Comparison of ENCODE assay signal across 14 cellular contexts in the genomic region with DNA sequence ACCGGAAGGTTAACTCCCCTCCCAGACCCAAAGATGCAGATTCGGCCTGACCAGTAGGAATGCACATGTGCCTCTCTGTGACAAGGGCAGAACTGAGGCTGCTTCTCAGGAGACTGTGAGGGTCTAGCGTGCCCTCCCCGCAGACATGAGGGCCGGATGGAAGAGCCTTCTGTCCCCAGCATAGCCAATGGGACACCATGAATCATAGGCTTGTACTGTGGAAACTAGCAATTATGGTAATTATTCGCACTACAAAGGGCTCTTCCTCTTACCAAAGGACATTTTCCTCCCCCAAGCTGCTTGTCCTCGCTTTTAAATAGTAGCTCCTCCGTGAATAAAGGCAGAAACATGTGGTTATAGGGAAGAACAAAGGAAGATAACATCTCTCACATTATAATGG. TPM values are rescaled to one million over a fixed set of nuclear protein-coding genes. Genes with fewer than 3 reads are reported as not detected.
DNase-seq lines count a peak whose midpoint lies in the region; ATAC-seq lines count a peak whose summit lies in the region.
"Had no signal": no experiment of that assay in that cellular context is flagged by ENCODE, and none has a peak within 500 bp of the region (broad histone marks: within the 10 kb centered on the region; RNA-seq: fewer than 3 reads in every experiment).

No MANE protein-coding gene starts in this region.

- DNase-seq in NCI-H1417 treated with DMSO at 0.1 percent for 48 hours (lab: John Stamatoyannopoulos, UW) (peak; percentile 92), NCI-H748 treated with DMSO at 0.1 percent for 48 hours (lab: John Stamatoyannopoulos, UW) (peak; percentile 56), islet precursor cell (peak; percentile 92), renal cortical epithelial cell (ENCODE audit: low read depth) (peak; percentile 15), epidermal melanocyte (ENCODE audit: insufficient read length, low spot score) (no peak)
- DNase-seq: activated CD4-positive, CD25-positive, alpha-beta regulatory T cell treated with anti-CD3 and anti-CD28 coated beads, Interleukin-2, amount 50 U/mL, for 72 hours; activated effector memory CD4-positive, alpha-beta T cell treated with Interleukin-2 at 50 U/mL for 16 hours; naive thymus-derived CD8-positive, alpha-beta T cell; NCI-H1694 treated with DMSO at 0.1 percent for 48 hours; NCI-H82; stimulated activated CD4-positive, alpha-beta T cell treated with anti-CD3 and anti-CD28 coated beads, Interleukin-12 subunit alpha, Interleukin-12 subunit beta, amount 100 ng/mL, for 4 hours had no signal

- ATAC-seq in HG03342 (IDR thresholded peaks at IDR 0.05; ENCODE audit: unreplicated experiment) = no peak
- no peak for ATAC-seq in GM19328 (IDR thresholded peaks at IDR 0.05; ENCODE audit: unreplicated experiment)
- ATAC-seq: naive thymus-derived CD8-positive, alpha-beta T cell; stimulated activated effector memory CD8-positive, alpha-beta T cell treated with anti-CD3 and anti-CD28 coated beads, Interleukin-12 subunit alpha, Interleukin-12 subunit beta, amount 100 ng/mL, for 72 hours had no signal

RNA-seq across cellular contexts. Expression of a gene that starts 6.2 kb away (rescaled TPM):
- 31.1 and 32.5 TPM in 2 replicates for total RNA-seq in renal cortical epithelial cell

RNA-seq across cellular contexts. Expression of a gene that starts 6.5 kb away (rescaled TPM):
- total RNA-seq in renal cortical epithelial cell = 78.4 and 79.2 TPM in 2 replicates

RNA-seq across cellular contexts. Expression of a gene that starts 40.0 kb away (rescaled TPM):
- 6.9 and 13.8 TPM in 2 replicates for total RNA-seq in renal cortical epithelial cell

RNA-seq across cellular contexts. Expression of a gene that starts 46.3 kb away (rescaled TPM):
- total RNA-seq in renal cortical epithelial cell = 125 and 340 TPM in 2 replicates
